ENCODE assay signal across 1 cellular context in the genomic region with DNA sequence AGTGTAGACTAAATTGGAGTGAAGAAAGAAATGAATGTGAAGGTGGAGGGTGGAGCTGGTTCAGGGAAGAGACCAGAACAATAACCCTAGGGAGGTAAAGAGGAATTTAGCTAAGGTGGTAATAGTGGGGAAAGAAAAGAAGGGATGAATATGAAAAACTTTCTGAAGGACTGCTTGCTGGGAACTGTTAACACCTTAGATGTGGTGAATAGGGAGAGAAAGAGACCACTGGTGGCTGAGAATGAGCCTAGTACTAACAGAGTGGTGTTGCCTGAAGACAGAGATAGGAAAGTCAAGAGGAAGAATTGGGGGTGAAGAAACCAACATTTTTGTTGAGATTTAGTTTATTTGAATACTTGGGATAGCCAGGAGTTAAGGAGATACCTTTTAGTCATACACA.
A peak's percentile ranks its signal among the peaks of the same experiment; 100 is the strongest.
TF ChIP-seq lines count a peak whose summit lies in the region.

No MANE protein-coding gene starts in this region.

TF ChIP-seq in WTC11, 78 proteins besides CTCF, POLR2A, EP300 and RAD21 (continued from another document):
- TF ChIP-seq AFF4 (CRISPR knock-in tag; IDR thresholded peaks at IDR 0.05; ENCODE audit: borderline replicate concordance) (peak; percentile 95; the same call in 1 of the 2 replicates), FOXK1 (CRISPR knock-in tag; IDR thresholded peaks at IDR 0.05) (0 out of 2 replicates have a peak, but pooled peaks have one; percentile 29), ZMAT4 (CRISPR knock-in tag; IDR thresholded peaks at IDR 0.05) (peak; percentile 94), PRRX2 (CRISPR knock-in tag; IDR thresholded peaks at IDR 0.05) (no peak)
